In genomic region chr12:95282266-95282665, GRCh38 we compare ENCODE assay signal across 21 cellular contexts.
"Had no signal": no experiment of that assay in that cellular context is flagged by ENCODE, and none has a peak within 500 bp of the region (broad histone marks: within the 10 kb centered on the region; RNA-seq: fewer than 3 reads in every experiment).

No MANE protein-coding gene starts in this region.

- H3K27me3 Mint-ChIP-seq: activated CD4-positive, alpha-beta memory T cell treated with anti-CD3 and anti-CD28 coated beads, Interleukin-2, amount 10 ng/mL, durations not matched to agents 7 days and 5 days; activated CD4-positive, alpha-beta T cell treated with anti-CD3 and anti-CD28 coated beads, Interleukin-2, amount 10 ng/mL, durations not matched to agents 7 days and 5 days; activated naive CD4-positive, alpha-beta T cell treated with anti-CD3 and anti-CD28 coated beads, Interleukin-2, amount 50 U/mL, for 24 hours; activated T-helper 17 cell treated with anti-CD3 and anti-CD28 coated beads, Interleukin-2, amount 50 U/mL, for 72 hours; central memory CD8-positive, alpha-beta T cell; T-helper 17 cell had no signal

- H3K4me3 ChIP-seq: ascending aorta, colonic mucosa, dorsolateral prefrontal cortex, heart left ventricle, left ventricle myocardium inferior, right lobe of liver, tibial nerve had no signal

- H3K4me1 ChIP-seq: colonic mucosa, foreskin keratinocyte, left ventricle myocardium inferior, right lobe of liver, tibial nerve had no signal

- H3K4me3 Mint-ChIP-seq: activated CD4-positive, alpha-beta memory T cell treated with anti-CD3 and anti-CD28 coated beads, Interleukin-2, amount 10 ng/mL, durations not matched to agents 7 days and 5 days; activated CD4-positive, alpha-beta T cell treated with anti-CD3 and anti-CD28 coated beads, Interleukin-2, amount 10 ng/mL, durations not matched to agents 7 days and 5 days; activated naive CD4-positive, alpha-beta T cell treated with anti-CD3 and anti-CD28 coated beads, Interleukin-2, amount 50 U/mL, for 24 hours; activated T-cell treated with anti-CD3 and anti-CD28 coated beads, Interleukin-2, amount 50 U/mL, for 4 hours; activated T-helper 17 cell treated with anti-CD3 and anti-CD28 coated beads, Interleukin-2, amount 50 U/mL, for 72 hours; central memory CD8-positive, alpha-beta T cell; nephron; T-helper 17 cell had no signal

- DNase-seq: activated CD4-positive, alpha-beta memory T cell treated with anti-CD3 and anti-CD28 coated beads, Interleukin-2, amount 10 ng/mL, durations not matched to agents 7 days and 5 days; activated CD4-positive, alpha-beta T cell treated with anti-CD3 and anti-CD28 coated beads for 1 hour; activated CD4-positive, alpha-beta T cell treated with anti-CD3 and anti-CD28 coated beads, Interleukin-2, amount 10 ng/mL, durations not matched to agents 7 days and 5 days; activated T-cell treated with anti-CD3 and anti-CD28 coated beads, Interleukin-2, amount 50 U/mL, for 4 hours; colonic mucosa; dorsolateral prefrontal cortex; effector memory CD4-positive, alpha-beta T cell; foreskin keratinocyte; heart left ventricle; left ventricle myocardium inferior; right lobe of liver; stimulated activated CD4-positive, alpha-beta T cell treated with anti-CD3 and anti-CD28 coated beads, Interleukin-2, amount 100 ng/mL, for 48 hours; stimulated activated naive CD4-positive, alpha-beta T cell treated with Interleukin-2 at 50 U/mL for 16 hours; T-helper 17 cell; T1000 had no signal

- H3K9me3 Mint-ChIP-seq: activated CD4-positive, alpha-beta memory T cell treated with anti-CD3 and anti-CD28 coated beads, Interleukin-2, amount 10 ng/mL, durations not matched to agents 7 days and 5 days; activated CD4-positive, alpha-beta T cell treated with anti-CD3 and anti-CD28 coated beads, Interleukin-2, amount 10 ng/mL, durations not matched to agents 7 days and 5 days; activated naive CD4-positive, alpha-beta T cell treated with anti-CD3 and anti-CD28 coated beads, Interleukin-2, amount 50 U/mL, for 24 hours; activated T-cell treated with anti-CD3 and anti-CD28 coated beads, Interleukin-2, amount 50 U/mL, for 4 hours; activated T-helper 17 cell treated with anti-CD3 and anti-CD28 coated beads, Interleukin-2, amount 50 U/mL, for 72 hours; central memory CD8-positive, alpha-beta T cell; nephron had no signal

- ATAC-seq: activated T-cell treated with anti-CD3 and anti-CD28 coated beads, Interleukin-2, amount 50 U/mL, for 4 hours; activated T-helper 17 cell treated with anti-CD3 and anti-CD28 coated beads, Interleukin-2, amount 50 U/mL, for 72 hours; foreskin keratinocyte; heart left ventricle; T-helper 17 cell had no signal

- H3K27ac Mint-ChIP-seq: activated CD4-positive, alpha-beta memory T cell treated with anti-CD3 and anti-CD28 coated beads, Interleukin-2, amount 10 ng/mL, durations not matched to agents 7 days and 5 days; activated CD4-positive, alpha-beta T cell treated with anti-CD3 and anti-CD28 coated beads, Interleukin-2, amount 10 ng/mL, durations not matched to agents 7 days and 5 days; activated naive CD4-positive, alpha-beta T cell treated with anti-CD3 and anti-CD28 coated beads, Interleukin-2, amount 50 U/mL, for 24 hours; activated T-helper 17 cell treated with anti-CD3 and anti-CD28 coated beads, Interleukin-2, amount 50 U/mL, for 72 hours; nephron; T-helper 17 cell had no signal

- H3K4me1 Mint-ChIP-seq: activated naive CD4-positive, alpha-beta T cell treated with anti-CD3 and anti-CD28 coated beads, Interleukin-2, amount 50 U/mL, for 24 hours; activated T-helper 17 cell treated with anti-CD3 and anti-CD28 coated beads, Interleukin-2, amount 50 U/mL, for 72 hours; central memory CD8-positive, alpha-beta T cell; nephron had no signal

- H3K9me3 ChIP-seq: ascending aorta, colonic mucosa, heart left ventricle, left ventricle myocardium inferior, right lobe of liver, tibial nerve had no signal

- H3K36me3 ChIP-seq: colonic mucosa had no signal

- H3K27ac ChIP-seq: ascending aorta, colonic mucosa, dorsolateral prefrontal cortex, foreskin keratinocyte, heart left ventricle, left ventricle myocardium inferior, right lobe of liver, tibial nerve had no signal

- H3K27me3 ChIP-seq: ascending aorta, colonic mucosa, dorsolateral prefrontal cortex, foreskin keratinocyte, heart left ventricle, right lobe of liver, tibial nerve had no signal
